In the genomic region with DNA sequence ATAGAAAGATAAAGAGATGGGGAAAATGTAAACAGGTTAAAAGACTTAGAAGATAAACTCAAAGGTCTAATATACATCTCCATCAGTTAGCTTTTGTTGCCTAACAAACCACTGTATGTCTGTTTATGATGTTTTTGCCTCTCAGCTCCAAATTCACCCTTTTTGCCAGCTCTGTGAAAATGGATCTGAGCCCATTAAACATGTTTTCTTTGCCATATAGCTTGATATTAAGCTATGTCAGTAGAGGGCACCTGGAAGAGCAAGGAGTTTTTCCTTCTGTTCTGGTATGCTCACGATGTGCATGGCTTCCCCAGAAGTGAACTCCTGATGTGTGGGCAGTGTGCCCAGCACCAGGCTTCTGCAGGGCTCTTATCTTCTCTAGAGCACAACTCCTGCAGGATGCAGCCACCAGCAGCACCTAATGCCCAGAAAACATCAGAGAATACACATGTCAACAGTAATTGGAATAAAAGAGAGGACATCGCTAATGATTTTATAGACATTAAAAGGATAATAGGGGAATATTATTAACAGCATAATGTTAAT, we compare ENCODE assay signal across 21 cellular contexts. TPM values are rescaled to one million over a fixed set of nuclear protein-coding genes. Genes with fewer than 3 reads are reported as not detected.
DNase-seq lines count a peak whose midpoint lies in the region; ATAC-seq, FAIRE-seq and TF ChIP-seq lines count a peak whose summit lies in the region.
"Had no signal": no experiment of that assay in that cellular context is flagged by ENCODE, and none has a peak within 500 bp of the region (broad histone marks: within the 10 kb centered on the region; RNA-seq: fewer than 3 reads in every experiment).

No MANE protein-coding gene starts in this region.

- no peak for TF ChIP-seq RAD21 in K562 (CRISPR knock-in tag; conservative IDR thresholded peaks at IDR 0.05 in 1 of 2, IDR thresholded peaks at IDR 0.05 in 1 of 2)

- no peaks in the 10 kb centered on the region for H4K20me1 ChIP-seq in K562 (replicated peaks; ENCODE audit: control insufficient read depth, insufficient read depth, low read length)
- H4K20me1 ChIP-seq: BLaER1 treated with 17β-estradiol and CSF1 and Interleukin-3, amounts not matched to agents 10 nM and 100 nM had no signal

- H3K79me2 ChIP-seq in K562 (ENCODE audit: control insufficient read depth, insufficient read depth, low read length): no peaks in the 10 kb centered on the region

- intact Hi-C loops in left ventricle myocardium superior (cut with micrococcal nuclease) (no loop called here), heart right ventricle (cut with DNase I) (no loop called here), K562 (cut with micrococcal nuclease) (no loop called here)

- H3K36me3 ChIP-seq in heart right ventricle (no peaks in the 10 kb centered on the region), HEK293 (ENCODE audit: control insufficient read depth in 2 of 2, insufficient read depth in 1 of 2, low read length in 2 of 2) (no peaks in the 10 kb centered on the region), K562 (ENCODE audit: control insufficient read depth, insufficient read depth, low read length) (no peaks in the 10 kb centered on the region)
- H3K36me3 ChIP-seq: BLaER1 treated with 17β-estradiol and CSF1 and Interleukin-3, amounts not matched to agents 10 nM and 100 nM had no signal

- H2AFZ ChIP-seq in K562 (ENCODE audit: low read depth, low read length): no peak overlapping the region
- H2AFZ ChIP-seq: GM23248 had no signal

- no peak for TF ChIP-seq POLR2A in K562 (conservative IDR thresholded peaks at IDR 0.05)

- FAIRE-seq in K562 (lab: Jason Lieb, UNC): peak; percentile 48
- FAIRE-seq: D721Med, GM12878, GM19239, H1 had no signal

- in situ Hi-C loops in K562 (cut with MboI): no loop called here

- H3K9me1 ChIP-seq in K562 (ENCODE audit: control insufficient read depth, insufficient read depth, low read length): no peaks in the 10 kb centered on the region

- POLR2A ChIA-PET in HEK293 (lab: Yijun Ruan, JAX): no interaction called here
- POLR2A ChIA-PET in K562 (lab: Yijun Ruan, JAX): interaction anchor here (0.6 to 0.9 kb wide), 3 partner anchors 14 to 320 kb away, joined by 3 to 5 read pairs (median 3); no protein-coding TSS in a partner anchor

- no TSS peak for BruUV-seq in K562 (replicated peaks; lab: Mats Ljungman, UMichigan)

- peaks cover 0 to 8% (median 5%) of the 10 kb centered on the region in 9 donors for H3K4me1 ChIP-seq in heart right ventricle
- H3K4me1 ChIP-seq in HEK293 (ENCODE audit: control insufficient read depth, insufficient read depth, low read length): no peaks in the 10 kb centered on the region
- peaks cover 27 to 50% of the 10 kb centered on the region in 2 experiments for H3K4me1 ChIP-seq in K562 (replicated peaks in 1 of 2; ENCODE audit: control insufficient read depth in 2 of 2, insufficient read depth in 2 of 2, low read length in 2 of 2)

- H3K4me2 ChIP-seq in K562 (ENCODE audit: insufficient read depth, low read length): no peak overlapping the region
- H3K4me2 ChIP-seq: BLaER1 treated with 17β-estradiol and CSF1 and Interleukin-3, amounts not matched to agents 10 nM and 100 nM had no signal

- no peak for TF ChIP-seq EP300 in K562 (IDR thresholded peaks at IDR 0.05; ENCODE audit: low read length)

- 75 to 83% methylated on average over 2 of the region's 2 CpGs for WGBS in heart right ventricle, 2 donors
- WGBS in K562 (ENCODE audit: insufficient coverage, low coverage, missing lambda C conversion rate): 67% methylated on average over 2 of the region's 2 CpGs

- TF ChIP-seq CTCF in heart right ventricle (IDR thresholded peaks at IDR 0.05) (no peak), HEK293 (tag by site-specific recombination; IDR thresholded peaks at IDR 0.05) (no peak), K562 (IDR thresholded peaks at IDR 0.05 in 2 of 3, conservative IDR thresholded peaks at IDR 0.05 in 1 of 3; ENCODE audit: insufficient read depth in 2 of 3, low read depth in 1 of 3, low read length in 3 of 3) (no peak)

- no peak overlapping the region for H3K9ac ChIP-seq in K562 (ENCODE audit: insufficient read depth in 1 of 2, low read depth in 2 of 2, low read length in 2 of 2)
- H3K9ac ChIP-seq: BLaER1 treated with 17β-estradiol and CSF1 and Interleukin-3, amounts not matched to agents 10 nM and 100 nM; GM23248 had no signal

- H3K9me3 ChIP-seq in heart right ventricle (peaks cover 0 to 19% (median 4%) of the 10 kb centered on the region in 11 donors), HEK293 (ENCODE audit: control insufficient read depth, insufficient read depth, low read depth, low read length) (no peaks in the 10 kb centered on the region), K562 (replicated peaks; ENCODE audit: control insufficient read depth, insufficient read depth, low read depth, low read length) (peaks cover 9% of the 10 kb centered on the region)

- ATAC-seq in left ventricle myocardium superior (peak; percentile 27), heart right ventricle (no peak), K562 (no peak), HG03469 (IDR thresholded peaks at IDR 0.05; ENCODE audit: unreplicated experiment) (no peak)
- ATAC-seq: GM12878 had no signal

- H3K4me3 ChIP-seq in heart right ventricle (no peak overlapping the region), HEK293 (ENCODE audit: low read depth, low read length) (no peak overlapping the region), K562 (no peak overlapping the region)
- H3K4me3 ChIP-seq: BLaER1 treated with 17β-estradiol and CSF1 and Interleukin-3, amounts not matched to agents 10 nM and 100 nM; GM12878; GM23248 had no signal

- peak; percentile 44 for DNase-seq in left ventricle myocardium superior
- no peak for DNase-seq in heart right ventricle
- no peak for DNase-seq in K562 (ENCODE audit: extremely low read depth in 1 of 4, low spot score in 3 of 4)
- DNase-seq in AG08395 (ENCODE audit: low spot score): no peak
- DNase-seq: CD4-positive, alpha-beta T cell; CD8-positive, alpha-beta memory T cell; DMS 273 treated with DMSO at 0.1 percent for 48 hours; DMS79; EL; GDM1; GM23248; H7; HCEC 1CT; HFFc6 had no signal

- H3K27ac ChIP-seq in heart right ventricle (no peak overlapping the region), HEK293 (ENCODE audit: extremely low read depth, low read depth, low read length) (no peak overlapping the region), K562 (ENCODE audit: extremely low read depth, low read depth, low read length) (no peak overlapping the region)
- H3K27ac ChIP-seq: BLaER1 treated with 17β-estradiol and CSF1 and Interleukin-3, amounts not matched to agents 10 nM and 100 nM; GM23248 had no signal

- CTCF ChIA-PET in HEK293 (lab: Yijun Ruan, JAX): interaction anchor here (0.5 to 2.9 kb wide), 8 partner anchors 11 to 536 kb away, joined by 3 to 11 read pairs (median 4); no protein-coding TSS in a partner anchor
- CTCF ChIA-PET in K562 (lab: Yijun Ruan, JAX; ENCODE audit: low intra/inter-chr PET ratio): interaction anchor here (1.1 kb wide), 1 partner anchor 88 kb away, joined by 3 read pairs; no protein-coding TSS in a partner anchor

- H3K27me3 ChIP-seq in heart right ventricle: no peaks in the 10 kb centered on the region
- no peaks in the 10 kb centered on the region for H3K27me3 ChIP-seq in K562 (ENCODE audit: control insufficient read depth in 2 of 2, insufficient read depth in 2 of 2, low read length in 2 of 2)
- H3K27me3 ChIP-seq: BLaER1 treated with 17β-estradiol and CSF1 and Interleukin-3, amounts not matched to agents 10 nM and 100 nM had no signal

TF ChIP-seq in HEK293, 187 proteins besides CTCF, POLR2A, EP300 and RAD21:
- no peak for TF ChIP-seq TCF7L2 (IDR thresholded peaks at IDR 0.05; ENCODE audit: borderline replicate concordance, low read depth, low read length)
- TF ChIP-seq SETDB1 (IDR thresholded peaks at IDR 0.05; ENCODE audit: insufficient read length, low read length): peak; percentile 73

TF ChIP-seq in K562, 482 proteins besides CTCF, POLR2A, EP300 and RAD21 (continues in another document):
- TF ChIP-seq RBM25 (IDR thresholded peaks at IDR 0.05; ENCODE audit: low read depth, low read length, severe bottlenecking) (peak; percentile 68), ZNF699 (CRISPR knock-in tag; IDR thresholded peaks at IDR 0.05; ENCODE audit: insufficient replicate concordance) (peak; percentile 59), CEBPB (tag; IDR thresholded peaks at IDR 0.05) (no peak), CBX3 (IDR thresholded peaks at IDR 0.05; ENCODE audit: borderline replicate concordance in 1 of 2, low read length in 2 of 2) (peak in 1 of 2 experiments; percentile 92; a peak in 2 of 3 replicates), ZBED1 (IDR thresholded peaks at IDR 0.05) (0 out of 2 replicates have a peak, but pooled peaks have one; percentile 34), MCM7 (IDR thresholded peaks at IDR 0.05) (no peak)

RNA-seq across cellular contexts. Expression of a gene that starts 14.6 kb away (rescaled TPM):
- total RNA-seq in left ventricle myocardium superior (31.6 TPM), heart right ventricle (10 to 100 TPM; 27.9 to 39.7 (median 31.6) TPM), K562 (2014; rRNA removed) (57.1 and 64.3 TPM in 2 replicates), K562 (2014; rRNA removed; fragmentation: Illumina TruSeq; extraction: Trizol) (52.8 and 59.8 TPM in 2 replicates), K562 (2015; rRNA removed; fragmentation: Illumina TruSeq; extraction: Trizol) (45.2 and 48.1 TPM in 2 replicates), K562 (2021) (66.8 and 72.2 TPM in 2 replicates)
- polyA plus RNA-seq in heart right ventricle (10 to 100 TPM; 18.8 to 20.9 TPM), K562 (2011; rRNA removed) (63.6 and 80.2 TPM in 2 replicates), K562 (2014; fragmentation: Illumina TruSeq; extraction: Trizol) (79.5 and 81.7 TPM in 2 replicates), K562 (2014; fragmentation: Nextera tagmentation; extraction: Ambion mirVana) (1 to 10 TPM; 6.0 to 7.3 TPM), K562 (2014; rRNA removed) (61.3 and 70.0 TPM in 2 replicates)
- total RNA-seq in K562 (2011; cell fraction: chromatin; rRNA removed; ENCODE audit: low replicate concordance): 38.7 and 52.0 TPM in 2 replicates
- 23.3 and 24.7 TPM in 2 replicates for total RNA-seq in K562 (2011; cell fraction: nucleolus; rRNA removed)
- total RNA-seq in K562 (2011; cell fraction: nucleoplasm; rRNA removed): 28.7 and 31.5 TPM in 2 replicates
- polyA plus RNA-seq in K562 (2011; cell fraction: cytosol; rRNA removed): 35.7 and 42.0 TPM in 2 replicates
- 56.0 and 61.8 TPM in 2 replicates for polyA plus RNA-seq in K562 (2011; cell fraction: nucleus; rRNA removed)
- polyA plus RNA-seq in K562 (2012): 38.3 and 43.4 TPM in 2 replicates
- polyA minus RNA-seq in K562 (2011; rRNA and poly(A)+ RNA removed): 59.7 and 63.7 TPM in 2 replicates
- polyA minus RNA-seq in K562 (2011; cell fraction: cytosol; rRNA and poly(A)+ RNA removed): 28.7 and 35.8 TPM in 2 replicates
- polyA minus RNA-seq in K562 (2011; cell fraction: nucleus; rRNA and poly(A)+ RNA removed): 21.7 and 34.3 TPM in 2 replicates
